Comparison of ENCODE assay signal across 19 cellular contexts in genomic region chr17:51702963-51703362, GRCh38.
A peak's percentile ranks its signal among the peaks of the same experiment; 100 is the strongest.
DNase-seq lines count a peak whose midpoint lies in the region; ATAC-seq, FAIRE-seq and TF ChIP-seq lines count a peak whose summit lies in the region.
"Had no signal": no experiment of that assay in that cellular context is flagged by ENCODE, and none has a peak within 500 bp of the region (broad histone marks: within the 10 kb centered on the region; RNA-seq: fewer than 3 reads in every experiment).

No MANE protein-coding gene starts in this region.

- CTCF ChIA-PET in A549 (lab: Yijun Ruan, JAX) (no interaction called here), HEK293 (lab: Yijun Ruan, JAX) (interaction anchor here (1.1 kb wide), 1 partner anchor 117 kb away, joined by 4 read pairs; no protein-coding TSS in a partner anchor)
- CTCF ChIA-PET in CD4-positive, alpha-beta T cell (lab: Charles Lee), result no interaction called here

- H3K36me3 ChIP-seq in left ventricle myocardium inferior (no peaks in the 10 kb centered on the region), HEK293 (ENCODE audit: control insufficient read depth in 2 of 2, insufficient read depth in 1 of 2, low read length in 2 of 2) (no peaks in the 10 kb centered on the region)
- H3K36me3 ChIP-seq: HAP-1 had no signal

- H3K4me1 ChIP-seq in left ventricle myocardium inferior, result peaks cover 21% of the 10 kb centered on the region
- H3K4me1 ChIP-seq in A549, result no peaks in the 10 kb centered on the region
- peaks cover 32% of the 10 kb centered on the region for H3K4me1 ChIP-seq in HEK293 (ENCODE audit: control insufficient read depth, insufficient read depth, low read length)
- H3K4me1 ChIP-seq: HAP-1 had no signal

- peaks cover 38% of the 10 kb centered on the region for H3K4me1 Mint-ChIP-seq in nephron
- no peaks in the 10 kb centered on the region for H3K4me1 Mint-ChIP-seq in CD4-positive, alpha-beta T cell (ENCODE audit: low read depth)
- H3K4me1 Mint-ChIP-seq: CD4-positive, alpha-beta memory T cell had no signal

- no peaks in the 10 kb centered on the region for H3K27me3 ChIP-seq in left ventricle myocardium inferior (ENCODE audit: low read depth)
- H3K27me3 ChIP-seq in CD4-positive, alpha-beta T cell (ENCODE audit: control insufficient read depth, insufficient read depth, low read length), result peaks cover 3% of the 10 kb centered on the region

- 2% methylated on average over 3 of the region's 3 CpGs for WGBS in A549 (ENCODE audit: missing lambda C conversion rate)

- H3K27ac Mint-ChIP-seq in nephron, result peak overlapping the region in 2 of 3 experiments; percentile 67 to 76
- H3K27ac Mint-ChIP-seq in CD4-positive, alpha-beta T cell, result no peak overlapping the region
- H3K27ac Mint-ChIP-seq: CD4-positive, alpha-beta memory T cell had no signal

- intact Hi-C loops in left ventricle myocardium inferior (cut with micrococcal nuclease) (no loop called here), Right ventricle myocardium superior (cut with DNase I) (no loop called here)
- intact Hi-C loops in CD4-positive, alpha-beta T cell (cut with DNase I, micrococcal nuclease), result no loop called here

- no peak for ATAC-seq in Right ventricle myocardium superior (ENCODE audit: poor library complexity)
- no peak for ATAC-seq in A549
- no peak for ATAC-seq in CD4-positive, alpha-beta T cell (ENCODE audit: poor library complexity)

- H3K4me2 ChIP-seq in A549, result no peak overlapping the region

- peaks cover 4% of the 10 kb centered on the region for H3K27me3 Mint-ChIP-seq in nephron (ENCODE audit: low read depth)
- H3K27me3 Mint-ChIP-seq in CD4-positive, alpha-beta T cell, result peaks cover 18% of the 10 kb centered on the region

- H3K9me3 Mint-ChIP-seq in nephron, result no peaks in the 10 kb centered on the region
- no peaks in the 10 kb centered on the region for H3K9me3 Mint-ChIP-seq in CD4-positive, alpha-beta T cell

- no peak for TF ChIP-seq POLR2A in A549 (IDR thresholded peaks at IDR 0.05; ENCODE audit: low read length)

- DNase-seq in left ventricle myocardium inferior, result no peak
- no peak for DNase-seq in Right ventricle myocardium superior
- DNase-seq in A549 (ENCODE audit: low read depth in 1 of 2, low spot score in 1 of 2), result no peak
- no peak for DNase-seq in CD4-positive, alpha-beta T cell
- DNase-seq: AML-193; CD4-positive, alpha-beta memory T cell; DMS153; DMS79; GDM1; IMR-90 had no signal

- TF ChIP-seq EP300 in A549 (IDR thresholded peaks at IDR 0.05), result no peak

- TF ChIP-seq RAD21 in A549 (conservative IDR thresholded peaks at IDR 0.05 in 1 of 2, IDR thresholded peaks at IDR 0.05 in 1 of 2), result no peak

- TF ChIP-seq CTCF in left ventricle myocardium inferior (IDR thresholded peaks at IDR 0.05; ENCODE audit: borderline replicate concordance) (no peak), A549 (IDR thresholded peaks at IDR 0.05) (no peak), HEK293 (tag by site-specific recombination; IDR thresholded peaks at IDR 0.05) (no peak), nephron (IDR thresholded peaks at IDR 0.05; ENCODE audit: unreplicated experiment in 3 of 3) (no peak)
- TF ChIP-seq CTCF in CD4-positive, alpha-beta T cell (IDR thresholded peaks at IDR 0.05), result no peak

- H3K9me3 ChIP-seq in left ventricle myocardium inferior (replicated peaks) (no peaks in the 10 kb centered on the region), A549 (no peaks in the 10 kb centered on the region), HEK293 (ENCODE audit: control insufficient read depth, insufficient read depth, low read depth, low read length) (no peaks in the 10 kb centered on the region)
- no peaks in the 10 kb centered on the region for H3K9me3 ChIP-seq in CD4-positive, alpha-beta T cell (ENCODE audit: control insufficient read depth, low read length)
- H3K9me3 ChIP-seq: HAP-1 had no signal

- POLR2A ChIA-PET in A549 (lab: Yijun Ruan, JAX) (no interaction called here), HEK293 (lab: Yijun Ruan, JAX) (interaction anchor here (1.0 kb wide), 1 partner anchor 53 kb away, joined by 3 read pairs; no protein-coding TSS in a partner anchor)
- POLR2A ChIA-PET in CD4-positive, alpha-beta T cell (lab: Charles Lee), result no interaction called here

- peak overlapping the region; percentile 67 for H3K27ac ChIP-seq in left ventricle myocardium inferior (replicated peaks)
- H3K27ac ChIP-seq in A549, result no peak overlapping the region
- peak overlapping the region; percentile 71 for H3K27ac ChIP-seq in HEK293 (ENCODE audit: extremely low read depth, low read depth, low read length)
- no peak overlapping the region for H3K27ac ChIP-seq in CD4-positive, alpha-beta T cell (ENCODE audit: low read depth, low read length)
- H3K27ac ChIP-seq: C4-2B, GM23248, HL-60 had no signal

- H3K4me3 ChIP-seq in left ventricle myocardium inferior (no peak overlapping the region), A549 (no peak overlapping the region), HEK293 (ENCODE audit: low read depth, low read length) (no peak overlapping the region)
- H3K4me3 ChIP-seq: GM23248, HAP-1 had no signal

- H3K36me3 Mint-ChIP-seq in nephron (ENCODE audit: low read depth), result no peaks in the 10 kb centered on the region
- no peaks in the 10 kb centered on the region for H3K36me3 Mint-ChIP-seq in CD4-positive, alpha-beta T cell (ENCODE audit: low read depth)
- H3K36me3 Mint-ChIP-seq: CD4-positive, alpha-beta memory T cell had no signal

- FAIRE-seq in A549 (lab: Jason Lieb, UNC), result peak; percentile 23
- FAIRE-seq: A204.1, GM12892, GM18507 had no signal

- no peak overlapping the region for H3K4me3 Mint-ChIP-seq in nephron
- H3K4me3 Mint-ChIP-seq in CD4-positive, alpha-beta T cell, result no peak overlapping the region
- H3K4me3 Mint-ChIP-seq: CD4-positive, alpha-beta memory T cell had no signal

TF ChIP-seq in A549, 52 proteins besides CTCF, POLR2A, EP300 and RAD21:
- no peak for TF ChIP-seq FOSB (CRISPR knock-in tag; IDR thresholded peaks at IDR 0.05)
- TF ChIP-seq E2F6 (IDR thresholded peaks at IDR 0.05; ENCODE audit: borderline replicate concordance, low read depth), result no peak
- no peak for TF ChIP-seq MAZ (IDR thresholded peaks at IDR 0.05; ENCODE audit: borderline replicate concordance, low read depth, low read length)

TF ChIP-seq in HEK293, 187 proteins besides CTCF, POLR2A, EP300 and RAD21:
- TF ChIP-seq ZNF792 (tag by site-specific recombination; IDR thresholded peaks at IDR 0.05), result no peak
- TF ChIP-seq ZNF692 (tag by site-specific recombination; IDR thresholded peaks at IDR 0.05), result no peak
- TF ChIP-seq HOXC10 (CRISPR knock-in tag; IDR thresholded peaks at IDR 0.05), result no peak
- no peak for TF ChIP-seq ZNF549 (tag by site-specific recombination; IDR thresholded peaks at IDR 0.05)
- TF ChIP-seq ZNF350 (tag by site-specific recombination; IDR thresholded peaks at IDR 0.05), result no peak
TF ChIP-seq in HEK293: peak in this region for 0.

Comparison
In these comparisons a context has a peak if more than half of its experiments do, and no peak if none do; other contexts are left out.
1. H3K27ac ChIP-seq: peak in left ventricle myocardium inferior (single experiment) and HEK293 (single experiment); none in A549 (0 of 2) and CD4-positive, alpha-beta T cell (single experiment).